ENCODE assay signal across 12 cellular contexts in genomic region chr9:83508072-83508471, GRCh38. TPM values are rescaled to one million over a fixed set of nuclear protein-coding genes. Genes with fewer than 3 reads are reported as not detected.
DNase-seq lines count a peak whose midpoint lies in the region; ATAC-seq and TF ChIP-seq lines count a peak whose summit lies in the region.
"Had no signal": no experiment of that assay in that cellular context is flagged by ENCODE, and none has a peak within 500 bp of the region (broad histone marks: within the 10 kb centered on the region; RNA-seq: fewer than 3 reads in every experiment).

No MANE protein-coding gene starts in this region.

- intact Hi-C loops in CD8-positive, alpha-beta T cell (cut with DNase I, micrococcal nuclease), result no loop called here
- intact Hi-C loops in naive thymus-derived CD4-positive, alpha-beta T cell (cut with micrococcal nuclease), result loop anchor here in 1 of 2 donors (1.0 kb wide), 1 partner anchor 35 kb away; no protein-coding TSS in a partner anchor
- intact Hi-C loops in posterior cingulate gyrus (cut with DNase I), result no loop called here

- no peak overlapping the region for H3K4me3 ChIP-seq in CD8-positive, alpha-beta T cell (ENCODE audit: low read depth, low read length)
- no peak overlapping the region for H3K4me3 ChIP-seq in naive thymus-derived CD4-positive, alpha-beta T cell (ENCODE audit: low read length)
- H3K4me3 ChIP-seq: pancreas, tibial artery had no signal

- POLR2A ChIA-PET in CD8-positive, alpha-beta T cell (lab: Charles Lee), result no interaction called here
- POLR2A ChIA-PET in activated CD8-positive, alpha-beta T cell treated with anti-CD3 and anti-CD28 coated beads, Interleukin-2, amount 10 ng/mL, durations not matched to agents 7 days and 5 days (lab: Charles Lee), result interaction anchor here (0.9 kb wide), 1 partner anchor 23 kb away, joined by 3 read pairs; no protein-coding TSS in a partner anchor
- POLR2A ChIA-PET in naive thymus-derived CD4-positive, alpha-beta T cell (lab: Charles Lee), result no interaction called here

- H3K27ac ChIP-seq in CD8-positive, alpha-beta T cell (ENCODE audit: low read depth, low read length), result no peak overlapping the region
- H3K27ac ChIP-seq in naive thymus-derived CD4-positive, alpha-beta T cell (ENCODE audit: low read depth, low read length), result no peak overlapping the region
- H3K27ac ChIP-seq: pancreas, tibial artery had no signal

- peaks cover 14% of the 10 kb centered on the region for H3K4me1 Mint-ChIP-seq in CD8-positive, alpha-beta T cell (ENCODE audit: low read depth)
- H3K4me1 Mint-ChIP-seq in activated CD8-positive, alpha-beta T cell treated with anti-CD3 and anti-CD28 coated beads, Interleukin-2, amount 10 ng/mL, durations not matched to agents 7 days and 5 days (ENCODE audit: low read depth), result peaks cover 13% of the 10 kb centered on the region
- peaks cover 6 to 15% (median 9%) of the 10 kb centered on the region in 7 donors for H3K4me1 Mint-ChIP-seq in naive thymus-derived CD4-positive, alpha-beta T cell
- peaks cover 11% of the 10 kb centered on the region for H3K4me1 Mint-ChIP-seq in type B pancreatic cell (ENCODE audit: unreplicated experiment)

- no peaks in the 10 kb centered on the region for H3K36me3 ChIP-seq in CD8-positive, alpha-beta T cell (ENCODE audit: insufficient read depth, low read length)
- H3K36me3 ChIP-seq in naive thymus-derived CD4-positive, alpha-beta T cell (ENCODE audit: control insufficient read depth in 2 of 3, insufficient read depth in 3 of 3, low read length in 3 of 3), result no peaks in the 10 kb centered on the region
- H3K36me3 ChIP-seq: pancreas, tibial artery had no signal

- H3K27me3 ChIP-seq in CD8-positive, alpha-beta T cell (ENCODE audit: insufficient read depth, low read length), result no peaks in the 10 kb centered on the region
- no peaks in the 10 kb centered on the region for H3K27me3 ChIP-seq in naive thymus-derived CD4-positive, alpha-beta T cell (ENCODE audit: control insufficient read depth in 2 of 2, insufficient read depth in 2 of 2, low read length in 2 of 2)
- H3K27me3 ChIP-seq: pancreas, tibial artery had no signal

- no peak overlapping the region for H3K4me3 Mint-ChIP-seq in CD8-positive, alpha-beta T cell
- H3K4me3 Mint-ChIP-seq in activated CD8-positive, alpha-beta T cell treated with anti-CD3 and anti-CD28 coated beads, Interleukin-2, amount 10 ng/mL, durations not matched to agents 7 days and 5 days, result no peak overlapping the region
- H3K4me3 Mint-ChIP-seq in naive thymus-derived CD4-positive, alpha-beta T cell, result no peak overlapping the region
- H3K4me3 Mint-ChIP-seq in type B pancreatic cell, result no peak overlapping the region
- H3K4me3 Mint-ChIP-seq: activated naive CD8-positive, alpha-beta T cell had no signal

- no peaks in the 10 kb centered on the region for H3K9me3 ChIP-seq in CD8-positive, alpha-beta T cell (ENCODE audit: low read length)
- H3K9me3 ChIP-seq in naive thymus-derived CD4-positive, alpha-beta T cell (ENCODE audit: control insufficient read depth in 2 of 3, low read length in 3 of 3), result no peaks in the 10 kb centered on the region
- H3K9me3 ChIP-seq: pancreas, tibial artery had no signal

- H3K27ac Mint-ChIP-seq in CD8-positive, alpha-beta T cell, result peak overlapping the region; percentile 42
- peak overlapping the region; percentile 71 for H3K27ac Mint-ChIP-seq in activated CD8-positive, alpha-beta T cell treated with anti-CD3 and anti-CD28 coated beads, Interleukin-2, amount 10 ng/mL, durations not matched to agents 7 days and 5 days
- peak overlapping the region in 7 of 9 donors; percentile 30 to 56 (median 37) for H3K27ac Mint-ChIP-seq in naive thymus-derived CD4-positive, alpha-beta T cell
- H3K27ac Mint-ChIP-seq in type B pancreatic cell, result no peak overlapping the region
- H3K27ac Mint-ChIP-seq: activated naive CD8-positive, alpha-beta T cell had no signal

- H3K27me3 Mint-ChIP-seq in CD8-positive, alpha-beta T cell (ENCODE audit: low read depth), result no peaks in the 10 kb centered on the region
- no peaks in the 10 kb centered on the region for H3K27me3 Mint-ChIP-seq in activated CD8-positive, alpha-beta T cell treated with anti-CD3 and anti-CD28 coated beads, Interleukin-2, amount 10 ng/mL, durations not matched to agents 7 days and 5 days (ENCODE audit: low read depth)
- H3K27me3 Mint-ChIP-seq in naive thymus-derived CD4-positive, alpha-beta T cell, result no peaks in the 10 kb centered on the region
- no peaks in the 10 kb centered on the region for H3K27me3 Mint-ChIP-seq in type B pancreatic cell
- H3K27me3 Mint-ChIP-seq: activated naive CD8-positive, alpha-beta T cell had no signal

- CTCF ChIA-PET in CD8-positive, alpha-beta T cell (lab: Charles Lee), result no interaction called here
- CTCF ChIA-PET in activated CD8-positive, alpha-beta T cell treated with anti-CD3 and anti-CD28 coated beads, Interleukin-2, amount 10 ng/mL, durations not matched to agents 7 days and 5 days (lab: Charles Lee), result interaction anchor here (1.0 kb wide), 2 partner anchors 9 to 173 kb away, joined by 3 read pairs; no protein-coding TSS in a partner anchor
- CTCF ChIA-PET in naive thymus-derived CD4-positive, alpha-beta T cell (lab: Charles Lee), result no interaction called here

- no peaks in the 10 kb centered on the region for H3K36me3 Mint-ChIP-seq in CD8-positive, alpha-beta T cell
- no peaks in the 10 kb centered on the region for H3K36me3 Mint-ChIP-seq in activated CD8-positive, alpha-beta T cell treated with anti-CD3 and anti-CD28 coated beads, Interleukin-2, amount 10 ng/mL, durations not matched to agents 7 days and 5 days (ENCODE audit: low read depth)
- H3K36me3 Mint-ChIP-seq in naive thymus-derived CD4-positive, alpha-beta T cell, result peaks cover 0 to 13% (median 0%) of the 10 kb centered on the region in 5 donors
- no peaks in the 10 kb centered on the region for H3K36me3 Mint-ChIP-seq in type B pancreatic cell
- H3K36me3 Mint-ChIP-seq: activated naive CD8-positive, alpha-beta T cell had no signal

- peak in 1 of 7 experiments; percentile 48 for DNase-seq in CD8-positive, alpha-beta T cell
- DNase-seq in KG1 (lab: John Stamatoyannopoulos, UW), result peak; percentile 17
- peak; percentile 48 for DNase-seq in activated CD8-positive, alpha-beta T cell treated with anti-CD3 and anti-CD28 coated beads, Interleukin-2, amount 10 ng/mL, durations not matched to agents 7 days and 5 days
- DNase-seq in naive thymus-derived CD4-positive, alpha-beta T cell, result peak in 7 of 9 donors; percentile 1 to 53 (median 36)
- DNase-seq in type B pancreatic cell (ENCODE audit: extremely low spot score, unreplicated experiment), result no peak
- no peak for DNase-seq in activated T-cell treated with anti-CD3 and anti-CD28 coated beads for 4 hours
- DNase-seq in posterior cingulate gyrus, result no peak
- DNase-seq: NCI-H1092 treated with DMSO at 0.1 percent for 48 hours, pancreas, RPMI8226, tibial artery had no signal

- no peaks in the 10 kb centered on the region for H3K9me3 Mint-ChIP-seq in CD8-positive, alpha-beta T cell
- H3K9me3 Mint-ChIP-seq in activated CD8-positive, alpha-beta T cell treated with anti-CD3 and anti-CD28 coated beads, Interleukin-2, amount 10 ng/mL, durations not matched to agents 7 days and 5 days (ENCODE audit: insufficient read depth), result no peaks in the 10 kb centered on the region
- no peaks in the 10 kb centered on the region for H3K9me3 Mint-ChIP-seq in naive thymus-derived CD4-positive, alpha-beta T cell
- H3K9me3 Mint-ChIP-seq in type B pancreatic cell, result no peaks in the 10 kb centered on the region

- ATAC-seq in CD8-positive, alpha-beta T cell, result peak; percentile 95
- ATAC-seq in activated CD8-positive, alpha-beta T cell treated with anti-CD3 and anti-CD28 coated beads, Interleukin-2, amount 10 ng/mL, durations not matched to agents 7 days and 5 days, result peak; percentile 92
- peak; percentile 78 for ATAC-seq in naive thymus-derived CD4-positive, alpha-beta T cell
- ATAC-seq: pancreas had no signal

- H3K4me1 ChIP-seq in CD8-positive, alpha-beta T cell (ENCODE audit: insufficient read depth, low read length), result no peaks in the 10 kb centered on the region
- H3K4me1 ChIP-seq in naive thymus-derived CD4-positive, alpha-beta T cell (ENCODE audit: control insufficient read depth in 2 of 2, insufficient read depth in 2 of 2, low read length in 2 of 2), result no peaks in the 10 kb centered on the region
- H3K4me1 ChIP-seq: pancreas had no signal

- no peak for TF ChIP-seq CTCF in CD8-positive, alpha-beta T cell (IDR thresholded peaks at IDR 0.05)
- no peak for TF ChIP-seq CTCF in type B pancreatic cell (conservative IDR thresholded peaks at IDR 0.05)

RNA-seq across cellular contexts. Expression of gene FRMD3, which starts 30.1 kb away (rescaled TPM):
- total RNA-seq in CD8-positive, alpha-beta T cell, result 1 to 10 TPM in 1 of 2 experiments, under 1 TPM in 1; 0.33 to 1.2 TPM
- total RNA-seq in activated CD8-positive, alpha-beta T cell treated with anti-CD3 and anti-CD28 coated beads, Interleukin-2, amount 10 ng/mL, durations not matched to agents 7 days and 5 days, result under 1 TPM; 0.31 to 0.74 TPM
- total RNA-seq in naive thymus-derived CD4-positive, alpha-beta T cell, result 1 to 10 TPM in 2 of 5 experiments, under 1 TPM in 3; 0.85 to 2.5 (median 0.92) TPM
- 1 to 10 TPM in 1 of 2 donors, not detected in 1; 1.1 TPM for polyA plus RNA-seq in naive thymus-derived CD4-positive, alpha-beta T cell
- total RNA-seq in type B pancreatic cell (ENCODE audit: low replicate concordance), result 4.5 and 8.0 TPM in 2 replicates

Comparison
In these comparisons a context has a peak if more than half of its experiments do, and no peak if none do; other contexts are left out.
1. DNase-seq: peak in KG1 (single experiment), activated CD8-positive, alpha-beta T cell treated with anti-CD3 and anti-CD28 coated beads, Interleukin-2, amount 10 ng/mL, durations not matched to agents 7 days and 5 days (single experiment) and naive thymus-derived CD4-positive, alpha-beta T cell (7 of 9); none in type B pancreatic cell (single experiment), activated T-cell treated with anti-CD3 and anti-CD28 coated beads for 4 hours (single experiment) and posterior cingulate gyrus (0 of 10).
2. Peak in every context shown above with its lines, with median percentiles within 50 percentile points of each other: ATAC-seq.